In the genomic region with DNA sequence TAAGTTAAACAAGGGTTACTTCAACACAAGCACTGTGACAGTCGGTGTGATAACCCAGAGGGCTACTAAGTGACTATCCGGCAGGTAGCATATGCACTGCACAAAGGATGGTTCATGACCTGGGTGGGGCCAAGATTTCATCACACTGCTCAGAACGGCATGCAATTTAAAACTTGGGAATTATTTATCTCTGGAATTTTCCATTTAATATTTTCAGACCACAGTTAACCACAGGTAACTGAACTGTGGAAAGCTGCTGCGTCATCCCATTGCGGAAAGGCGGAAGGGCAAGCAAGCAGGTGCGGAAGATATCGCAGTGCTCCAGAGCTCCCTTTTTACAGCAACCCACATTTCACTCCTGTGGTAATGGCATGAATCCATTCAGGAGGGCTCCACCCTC, we compare ENCODE assay signal across 22 cellular contexts.
"Had no signal": no experiment of that assay in that cellular context is flagged by ENCODE, and none has a peak within 500 bp of the region (broad histone marks: within the 10 kb centered on the region; RNA-seq: fewer than 3 reads in every experiment).

No MANE protein-coding gene starts in this region.

- H3K4me3 Mint-ChIP-seq: activated CD4-positive, alpha-beta T cell treated with anti-CD3 and anti-CD28 coated beads for 36 hours; activated naive CD4-positive, alpha-beta T cell treated with anti-CD3 and anti-CD28 coated beads, Interleukin-2, amount 10 ng/mL, durations not matched to agents 7 days and 5 days; nephron progenitor cell; T-helper 1 cell treated with Interleukin-12 subunit alpha and Interleukin-12 subunit beta and Interleukin-4 antibody, amounts not matched to agents 30 μg/mL and 1 μg/mL, for 36 hours; WTC11 had no signal

- H3K36me3 Mint-ChIP-seq: activated naive CD4-positive, alpha-beta T cell treated with anti-CD3 and anti-CD28 coated beads, Interleukin-2, amount 10 ng/mL, durations not matched to agents 7 days and 5 days; WTC11 had no signal

- H3K9me3 ChIP-seq: gastroesophageal sphincter, heart left ventricle, left lung, thyroid gland had no signal

- H3K27ac ChIP-seq: cardiac muscle cell, epithelial cell of prostate, gastroesophageal sphincter, heart left ventricle, left lung, parathyroid adenoma, thyroid gland had no signal

- H3K4me1 ChIP-seq: parathyroid adenoma had no signal

- H3K9me3 Mint-ChIP-seq: activated naive CD4-positive, alpha-beta T cell treated with anti-CD3 and anti-CD28 coated beads, Interleukin-2, amount 10 ng/mL, durations not matched to agents 7 days and 5 days; nephron progenitor cell; T-helper 1 cell treated with Interleukin-12 subunit alpha and Interleukin-12 subunit beta and Interleukin-4 antibody, amounts not matched to agents 30 μg/mL and 1 μg/mL, for 36 hours; WTC11 had no signal

- H3K4me3 ChIP-seq: cardiac muscle cell, gastroesophageal sphincter, heart left ventricle, left lung, thyroid gland had no signal

- H3K27me3 ChIP-seq: cardiac muscle cell, gastroesophageal sphincter, thyroid gland had no signal

- H3K36me3 ChIP-seq: cardiac muscle cell, gastroesophageal sphincter, heart left ventricle, left lung, thyroid gland had no signal

- H2AFZ ChIP-seq: parathyroid adenoma had no signal

- H3K27ac Mint-ChIP-seq: activated CD4-positive, alpha-beta T cell treated with anti-CD3 and anti-CD28 coated beads for 36 hours; activated naive CD4-positive, alpha-beta T cell treated with anti-CD3 and anti-CD28 coated beads, Interleukin-2, amount 10 ng/mL, durations not matched to agents 7 days and 5 days; nephron progenitor cell; T-helper 1 cell treated with Interleukin-12 subunit alpha and Interleukin-12 subunit beta and Interleukin-4 antibody, amounts not matched to agents 30 μg/mL and 1 μg/mL, for 36 hours; WTC11 had no signal

- DNase-seq: activated CD4-positive, alpha-beta T cell treated with anti-CD3 and anti-CD28 coated beads for 36 hours; activated CD4-positive, alpha-beta T cell treated with anti-CD3 and anti-CD28 coated beads, Interleukin-2, amount 50 U/mL, for 4 hours; activated effector memory CD4-positive, alpha-beta T cell treated with anti-CD3 and anti-CD28 coated beads, Interleukin-2, amount 50 U/mL, for 16 hours; activated naive CD4-positive, alpha-beta T cell treated with anti-CD3 and anti-CD28 coated beads, Interleukin-2, amount 10 ng/mL, durations not matched to agents 7 days and 5 days; cortex of kidney; heart left ventricle; left lung; nephron progenitor cell; right cardiac atrium; stimulated activated CD4-positive, alpha-beta T cell treated with anti-CD3 and anti-CD28 coated beads, Interleukin-12 subunit alpha, Interleukin-12 subunit beta, amount 100 ng/mL, for 4 hours; stimulated activated CD4-positive, alpha-beta T cell treated with anti-CD3 and anti-CD28 coated beads, Interleukin-4, amount 100 ng/mL, for 4 hours; stimulated activated naive CD8-positive, alpha-beta T cell treated with anti-CD3 and anti-CD28 coated beads, Interleukin-15, Interleukin-2, amounts not matched to agents 100 U/mL and 50 U/mL, for 24 hours; substantia nigra; T1000; thyroid gland had no signal

- H3K79me2 ChIP-seq: parathyroid adenoma had no signal

- FAIRE-seq: keratinocyte had no signal
